Comparison of ENCODE assay signal across 14 cellular contexts in genomic region chr5:66851306-66851705, GRCh38.
DNase-seq lines count a peak whose midpoint lies in the region; ATAC-seq, FAIRE-seq and TF ChIP-seq lines count a peak whose summit lies in the region.
"Had no signal": no experiment of that assay in that cellular context is flagged by ENCODE, and none has a peak within 500 bp of the region (broad histone marks: within the 10 kb centered on the region; RNA-seq: fewer than 3 reads in every experiment).

No MANE protein-coding gene starts in this region.

- 63 to 85% (median 78%) methylated on average over 2 of the region's 2 CpGs for WGBS in small intestine, 3 donors

- H3K4me2 ChIP-seq in PC-3 (ENCODE audit: low read length) (no peak overlapping the region), parathyroid adenoma (ENCODE audit: low read length) (peak overlapping the region; percentile 40)

- H3K4me1 ChIP-seq in PC-3 (ENCODE audit: insufficient read depth, low read length) (0 out of 2 replicates have a peak, but pooled peaks cover 5% of the 10 kb centered on the region), parathyroid adenoma (peaks cover 71% of the 10 kb centered on the region), small intestine (ENCODE audit: control insufficient read depth in 2 of 2, insufficient read depth in 1 of 2, low read depth in 1 of 2, low read length in 1 of 2) (no peaks in the 10 kb centered on the region)
- H3K4me1 ChIP-seq: SJCRH30 had no signal

- CTCF ChIA-PET in PC-3 (lab: Charles Lee) = no interaction called here

- no peak for ATAC-seq in PC-3

- no peaks in the 10 kb centered on the region for H3K9me2 ChIP-seq in PC-3 (replicated peaks; ENCODE audit: low read length)

- H3K27ac ChIP-seq in PC-3 (ENCODE audit: low read length) (no peak overlapping the region), parathyroid adenoma (peak overlapping the region; percentile 83), small intestine (ENCODE audit: low read depth in 1 of 2, low read length in 1 of 2) (no peak overlapping the region)
- H3K27ac ChIP-seq: SJCRH30 had no signal

- intact Hi-C loops in PC-3 (cut with micrococcal nuclease) = no loop called here

- no peaks in the 10 kb centered on the region for H4K20me1 ChIP-seq in PC-3 (ENCODE audit: low read length)

- H3K36me3 ChIP-seq in PC-3 (ENCODE audit: low read depth, low read length) = no peaks in the 10 kb centered on the region
- no peaks in the 10 kb centered on the region for H3K36me3 ChIP-seq in parathyroid adenoma (ENCODE audit: control insufficient read depth, insufficient read depth, low read length)
- no peaks in the 10 kb centered on the region for H3K36me3 ChIP-seq in small intestine (ENCODE audit: control insufficient read depth in 2 of 2, insufficient read depth in 2 of 2, low read length in 2 of 2)
- H3K36me3 ChIP-seq: SJCRH30 had no signal

- H3F3A ChIP-seq in PC-3 (ENCODE audit: low read length, unreplicated experiment) = no peaks in the 10 kb centered on the region

- no peak for FAIRE-seq in small intestine (lab: Jason Lieb, UNC)

- peak; percentile 20 for DNase-seq in EH (ENCODE audit: low read depth)
- DNase-seq in PC-3 = peak; percentile 15
- peak; percentile 29 for DNase-seq in fibroblast of pulmonary artery (ENCODE audit: low read depth)
- DNase-seq in activated CD8-positive, alpha-beta memory T cell treated with anti-CD3 and anti-CD28 coated beads, Interleukin-2, amount 50 U/mL, for 4 hours = no peak
- DNase-seq in cerebellum (ENCODE audit: low spot score) = no peak
- no peak for DNase-seq in small intestine
- DNase-seq: CD4-positive, alpha-beta memory T cell; DMS79 treated with DMSO at 0.1 percent for 48 hours; NCI-H1092; NCI-H2227 treated with DMSO at 0.1 percent for 48 hours; NCI-H526; RPMI8226; SJCRH30 had no signal

- no peak overlapping the region for H3K9ac ChIP-seq in PC-3 (ENCODE audit: low read length)
- H3K9ac ChIP-seq in parathyroid adenoma = no peak overlapping the region

- POLR2A ChIA-PET in PC-3 (lab: Charles Lee; ENCODE audit: unreplicated experiment) = no interaction called here

- TF ChIP-seq CTCF in PC-3 (conservative IDR thresholded peaks at IDR 0.05; ENCODE audit: low read depth, low read length) = no peak
- no peak for TF ChIP-seq CTCF in fibroblast of pulmonary artery (IDR thresholded peaks at IDR 0.05; ENCODE audit: low read length, missing control alignments)
- TF ChIP-seq CTCF in parathyroid adenoma (IDR thresholded peaks at IDR 0.05) = no peak

- no peaks in the 10 kb centered on the region for H3K9me3 ChIP-seq in PC-3 (ENCODE audit: low read length)
- H3K9me3 ChIP-seq in parathyroid adenoma (ENCODE audit: control insufficient read depth, low read length) = peaks cover 3% of the 10 kb centered on the region
- H3K9me3 ChIP-seq in small intestine (ENCODE audit: control insufficient read depth, low read depth) = no peaks in the 10 kb centered on the region
- H3K9me3 ChIP-seq: SJCRH30 had no signal

- H3K27me3 ChIP-seq in PC-3 (ENCODE audit: low read length) (no peaks in the 10 kb centered on the region), parathyroid adenoma (ENCODE audit: control insufficient read depth, insufficient read depth, low read length) (no peaks in the 10 kb centered on the region), small intestine (ENCODE audit: control insufficient read depth in 2 of 2, insufficient read depth in 2 of 2, low read length in 2 of 2) (no peaks in the 10 kb centered on the region)
- H3K27me3 ChIP-seq: SJCRH30 had no signal

- no peak overlapping the region for H3K4me3 ChIP-seq in PC-3 (ENCODE audit: low read length)
- H3K4me3 ChIP-seq in fibroblast of pulmonary artery (replicated peaks; ENCODE audit: low read depth, low read length) = no peak overlapping the region
- peak overlapping the region; percentile 6 for H3K4me3 ChIP-seq in parathyroid adenoma (ENCODE audit: low read depth, low read length)
- no peak overlapping the region for H3K4me3 ChIP-seq in small intestine (ENCODE audit: low read depth in 1 of 2, low read length in 2 of 2)
- H3K4me3 ChIP-seq: SJCRH30 had no signal

- no TSS peak for BruUV-seq in PC-3 (replicated peaks; lab: Mats Ljungman, UMichigan)

- H2AFZ ChIP-seq in PC-3 (ENCODE audit: low read length) = no peak overlapping the region
- H2AFZ ChIP-seq in parathyroid adenoma = no peak overlapping the region

- H3K79me2 ChIP-seq in PC-3 (ENCODE audit: low read length) = no peaks in the 10 kb centered on the region
- peaks cover 44% of the 10 kb centered on the region for H3K79me2 ChIP-seq in parathyroid adenoma

Comparison
In these comparisons a context has a peak if more than half of its experiments do, and no peak if none do; other contexts are left out.
1. DNase-seq: peak in EH (single experiment), PC-3 (single experiment) and fibroblast of pulmonary artery (single experiment); none in activated CD8-positive, alpha-beta memory T cell treated with anti-CD3 and anti-CD28 coated beads, Interleukin-2, amount 50 U/mL, for 4 hours (single experiment), cerebellum (single experiment) and small intestine (single experiment).